ENCODE assay signal across 27 cellular contexts in the genomic region with DNA sequence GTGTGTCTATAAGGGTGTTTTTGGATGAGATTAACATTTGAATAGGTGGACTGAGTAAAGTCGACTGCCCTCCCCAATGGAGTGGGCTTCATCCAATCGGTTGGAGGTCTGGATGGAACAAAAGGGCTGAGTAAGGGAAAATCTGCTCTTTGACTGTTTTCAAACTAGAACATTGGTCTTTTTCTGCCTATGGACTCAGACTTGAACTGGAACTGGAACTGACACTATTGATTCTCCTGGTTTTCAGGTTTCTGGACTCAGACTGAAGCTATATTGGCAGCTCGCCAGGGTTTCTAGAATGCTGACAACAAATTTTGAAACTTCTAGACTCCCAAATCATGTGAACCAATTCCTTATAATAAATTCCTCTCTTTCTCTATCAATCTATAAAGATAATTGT.
"Had no signal": no experiment of that assay in that cellular context is flagged by ENCODE, and none has a peak within 500 bp of the region (broad histone marks: within the 10 kb centered on the region; RNA-seq: fewer than 3 reads in every experiment).

No MANE protein-coding gene starts in this region.

- H3K4me1 ChIP-seq: heart right ventricle, left lung, right atrium auricular region, spleen, suprapubic skin, tibial artery, uterus had no signal

- H3K4me3 ChIP-seq: heart right ventricle, left lung, lung, ovary, right atrium auricular region, spleen, suprapubic skin, thoracic aorta, tibial artery, uterus had no signal

- DNase-seq: heart right ventricle; hippocampal formation; kidney glomerular epithelial cell; left cardiac atrium; left lung; mesendoderm; naive B cell; natural killer cell; nephron progenitor cell; ovary; small intestine; spleen; stimulated activated CD4-positive, alpha-beta T cell treated with anti-CD3 and anti-CD28 coated beads, Interleukin-4, amount 100 ng/mL, for 24 hours; stimulated activated naive CD4-positive, alpha-beta T cell; tibial artery; uterus had no signal

- FAIRE-seq: keratinocyte, small intestine had no signal

- H3K36me3 Mint-ChIP-seq: mesothelial cell of epicardium; naive B cell; stimulated activated effector memory CD8-positive, alpha-beta T cell treated with anti-CD3 and anti-CD28 coated beads, Interleukin-12 subunit alpha, Interleukin-12 subunit beta, amount 100 ng/mL, for 72 hours; type B pancreatic cell had no signal

- H3K27me3 Mint-ChIP-seq: naive B cell; progenitor cell of endocrine pancreas; stimulated activated naive CD8-positive, alpha-beta T cell treated with anti-CD3 and anti-CD28 coated beads, Interleukin-15, Interleukin-2, amounts not matched to agents 100 ng/mL and 50 ng/mL, for 24 hours; type B pancreatic cell had no signal

- H3K27me3 ChIP-seq: heart right ventricle, left lung, ovary, right atrium auricular region, spleen, suprapubic skin, tibial artery, uterus had no signal

- H3K36me3 ChIP-seq: heart right ventricle, left lung, ovary, right atrium auricular region, spleen, suprapubic skin, thoracic aorta, tibial artery, uterus had no signal

- H3K27ac ChIP-seq: heart right ventricle, left lung, ovary, right atrium auricular region, spleen, suprapubic skin, thoracic aorta, tibial artery, uterus had no signal

- H3K9me3 ChIP-seq: left lung, ovary, right atrium auricular region, suprapubic skin, thoracic aorta, tibial artery, uterus had no signal

- H3K4me1 Mint-ChIP-seq: mesothelial cell of epicardium; naive B cell; natural killer cell; nephron progenitor cell; stimulated activated effector memory CD8-positive, alpha-beta T cell treated with anti-CD3 and anti-CD28 coated beads, Interleukin-12 subunit alpha, Interleukin-12 subunit beta, amount 100 ng/mL, for 72 hours had no signal

- H3K27ac Mint-ChIP-seq: mesothelial cell of epicardium; naive B cell; natural killer cell; nephron progenitor cell; progenitor cell of endocrine pancreas; stimulated activated effector memory CD8-positive, alpha-beta T cell treated with anti-CD3 and anti-CD28 coated beads, Interleukin-12 subunit alpha, Interleukin-12 subunit beta, amount 100 ng/mL, for 72 hours; stimulated activated naive CD8-positive, alpha-beta T cell treated with anti-CD3 and anti-CD28 coated beads, Interleukin-15, Interleukin-2, amounts not matched to agents 100 ng/mL and 50 ng/mL, for 24 hours; type B pancreatic cell had no signal

- ATAC-seq: heart right ventricle; left cardiac atrium; left lung; natural killer cell; sciatic nerve; stimulated activated effector memory CD8-positive, alpha-beta T cell treated with anti-CD3 and anti-CD28 coated beads, Interleukin-12 subunit alpha, Interleukin-12 subunit beta, amount 100 ng/mL, for 72 hours had no signal

- H3K4me3 Mint-ChIP-seq: mesothelial cell of epicardium; naive B cell; natural killer cell; nephron progenitor cell; stimulated activated effector memory CD8-positive, alpha-beta T cell treated with anti-CD3 and anti-CD28 coated beads, Interleukin-12 subunit alpha, Interleukin-12 subunit beta, amount 100 ng/mL, for 72 hours; stimulated activated naive CD8-positive, alpha-beta T cell treated with anti-CD3 and anti-CD28 coated beads, Interleukin-15, Interleukin-2, amounts not matched to agents 100 ng/mL and 50 ng/mL, for 24 hours; type B pancreatic cell had no signal

- H3K9me3 Mint-ChIP-seq: mesothelial cell of epicardium; nephron progenitor cell; stimulated activated naive CD8-positive, alpha-beta T cell treated with anti-CD3 and anti-CD28 coated beads, Interleukin-15, Interleukin-2, amounts not matched to agents 100 ng/mL and 50 ng/mL, for 24 hours had no signal
